ENCODE assay signal across 29 cellular contexts in genomic region chr3:194950906-194951628, GRCh38.
"Had no signal": no experiment of that assay in that cellular context is flagged by ENCODE, and none has a peak within 500 bp of the region (broad histone marks: within the 10 kb centered on the region; RNA-seq: fewer than 3 reads in every experiment).

No MANE protein-coding gene starts in this region.

- H3K36me3 ChIP-seq: heart left ventricle, ovary, sigmoid colon, stomach, suprapubic skin, tibial artery had no signal

- ATAC-seq: activated CD8-positive, alpha-beta T cell treated with anti-CD3 and anti-CD28 coated beads for 36 hours; activated T-cell treated with anti-CD3 and anti-CD28 coated beads, Interleukin-2, amount 50 U/mL, for 4 hours; activated T-helper 17 cell treated with anti-CD3 and anti-CD28 coated beads, Interleukin-2, amount 50 U/mL, for 72 hours; esophagus mucosa; left ventricle myocardium superior; stimulated activated naive B cell treated with anti-CD40 and anti-IgM and Interleukin-4, amounts not matched to agents 10 μg/mL and 1 μg/mL and 100 μg/mL, for 72 hours; WTC11 had no signal

- H3K27ac ChIP-seq: ovary, sigmoid colon, stomach, suprapubic skin, tibial artery had no signal

- H3K9me3 ChIP-seq: ovary, suprapubic skin, tibial artery had no signal

- H3K4me1 ChIP-seq: tibial artery had no signal

- H3K27me3 ChIP-seq: heart left ventricle, ovary, sigmoid colon, stomach, suprapubic skin, tibial artery had no signal

- H3K4me3 ChIP-seq: ovary, sigmoid colon, smooth muscle cell, stomach, suprapubic skin, tibial artery had no signal

- DNase-seq: activated CD4-positive, alpha-beta T cell treated with anti-CD3 and anti-CD28 coated beads, Interleukin-2, amount 50 U/mL, for 1 hour; activated CD8-positive, alpha-beta T cell treated with anti-CD3 and anti-CD28 coated beads for 36 hours; activated gamma-delta T cell treated with Interleukin-2 at 50 U/mL for 16 hours; activated naive CD4-positive, alpha-beta T cell treated with anti-CD3 and anti-CD28 coated beads, Interleukin-2, amount 50 U/mL, for 16 hours; activated T-cell treated with anti-CD3 and anti-CD28 coated beads, Interleukin-2, amount 50 U/mL, for 4 hours; amniotic stem cell; caudate nucleus; endodermal cell; foreskin fibroblast; heart left ventricle; hypothalamus; immature natural killer cell; left ventricle myocardium superior; nephron progenitor cell; ovary; retina; sigmoid colon; stimulated activated CD4-positive, alpha-beta T cell treated with anti-CD3 and anti-CD28 coated beads, Interleukin-1b, Interleukin-23, amount 100 ng/mL, for 48 hours; stimulated activated CD4-positive, alpha-beta T cell treated with anti-CD3 and anti-CD28 coated beads, Interleukin-4, amount 100 ng/mL, for 4 hours; stimulated activated CD8-positive, alpha-beta memory T cell treated with anti-CD3 and anti-CD28 coated beads, Interleukin-4, amount 100 ng/mL, for 48 hours; stimulated activated naive B cell treated with anti-CD40 and anti-IgM and Interleukin-4, amounts not matched to agents 10 μg/mL and 1 μg/mL and 100 μg/mL, for 72 hours; stomach; T-helper 2 cell; tibial artery had no signal
